Comparison of ENCODE assay signal across 14 cellular contexts in genomic region chr17:45242015-45242414, GRCh38. TPM values are rescaled to one million over a fixed set of nuclear protein-coding genes. Genes with fewer than 3 reads are reported as not detected.
DNase-seq lines count a peak whose midpoint lies in the region; ATAC-seq and TF ChIP-seq lines count a peak whose summit lies in the region.
"Had no signal": no experiment of that assay in that cellular context is flagged by ENCODE, and none has a peak within 500 bp of the region (broad histone marks: within the 10 kb centered on the region; RNA-seq: fewer than 3 reads in every experiment).

No MANE protein-coding gene starts in this region.

- intact Hi-C loops in breast epithelium (cut with DNase I; ENCODE audit: low total_unique reads) (no loop called here), mammary epithelial cell (cut with micrococcal nuclease) (no loop called here), body of pancreas (cut with DNase I) (no loop called here), lower lobe of right lung (cut with DNase I) (no loop called here), mucosa of descending colon (cut with DNase I, micrococcal nuclease) (no loop called here)

- peak overlapping the region; percentile 83 for H3K4me3 Mint-ChIP-seq in type B pancreatic cell
- H3K4me3 Mint-ChIP-seq: activated T-cell treated with anti-CD3 and anti-CD28 coated beads, Interleukin-2, amount 50 U/mL, for 4 hours had no signal

- H3K4me1 Mint-ChIP-seq in type B pancreatic cell (ENCODE audit: unreplicated experiment) = peaks cover 8% of the 10 kb centered on the region

- no peaks in the 10 kb centered on the region for H3K79me2 ChIP-seq in mammary epithelial cell (ENCODE audit: insufficient read depth, low read length)

- peak overlapping the region; percentile 37 to 38 for H3K27ac ChIP-seq in breast epithelium
- H3K27ac ChIP-seq in mammary epithelial cell (ENCODE audit: insufficient read depth, low read depth, low read length) = no peak overlapping the region
- H3K27ac ChIP-seq in body of pancreas = no peak overlapping the region
- no peak overlapping the region for H3K27ac ChIP-seq in lower lobe of right lung

- TF ChIP-seq CTCF in breast epithelium (IDR thresholded peaks at IDR 0.05) = no peak
- no peak for TF ChIP-seq CTCF in mammary epithelial cell (conservative IDR thresholded peaks at IDR 0.05 in 1 of 2, IDR thresholded peaks at IDR 0.05 in 1 of 2; ENCODE audit: extremely low read depth in 1 of 2, insufficient read depth in 1 of 2, low read depth in 1 of 2, low read length in 2 of 2)
- TF ChIP-seq CTCF in body of pancreas (IDR thresholded peaks at IDR 0.05) = no peak
- TF ChIP-seq CTCF in lower lobe of right lung (IDR thresholded peaks at IDR 0.05) = no peak
- TF ChIP-seq CTCF in type B pancreatic cell (conservative IDR thresholded peaks at IDR 0.05) = no peak
- no peak for TF ChIP-seq CTCF in mucosa of descending colon (IDR thresholded peaks at IDR 0.05)

- in situ Hi-C loops in mammary epithelial cell (cut with MboI; ENCODE audit: low sequenced_read_pairs in 2 of 2) = no loop called here

- no peaks in the 10 kb centered on the region for H4K20me1 ChIP-seq in mammary epithelial cell (ENCODE audit: insufficient read depth, low read length)

- TF ChIP-seq POLR2A in breast epithelium (IDR thresholded peaks at IDR 0.05) = no peak
- no peak for TF ChIP-seq POLR2A in body of pancreas (IDR thresholded peaks at IDR 0.05)

- ATAC-seq in body of pancreas = peak; percentile 6
- no peak for ATAC-seq in lower lobe of right lung
- no peak for ATAC-seq in mucosa of descending colon
- ATAC-seq: activated T-cell treated with anti-CD3 and anti-CD28 coated beads, Interleukin-2, amount 50 U/mL, for 4 hours had no signal

- no peaks in the 10 kb centered on the region for H3K9me3 Mint-ChIP-seq in type B pancreatic cell
- H3K9me3 Mint-ChIP-seq: activated T-cell treated with anti-CD3 and anti-CD28 coated beads, Interleukin-2, amount 50 U/mL, for 4 hours had no signal

- H3K36me3 Mint-ChIP-seq in type B pancreatic cell = no peaks in the 10 kb centered on the region

- H3K27ac Mint-ChIP-seq in type B pancreatic cell = peak overlapping the region; percentile 52

- peaks cover 53% of the 10 kb centered on the region for H3K27me3 Mint-ChIP-seq in type B pancreatic cell

- H3K4me3 ChIP-seq in breast epithelium (peak overlapping the region in 2 of 3 donors; percentile 52 to 62), mammary epithelial cell (replicated peaks in 1 of 3; ENCODE audit: insufficient read depth in 1 of 3, low read depth in 2 of 3, low read length in 3 of 3) (no peak overlapping the region), body of pancreas (no peak overlapping the region), lower lobe of right lung (peak overlapping the region; percentile 48), mucosa of descending colon (no peak overlapping the region)

- peaks cover 0 to 4% of the 10 kb centered on the region in 2 donors for H3K4me1 ChIP-seq in breast epithelium
- peaks cover 22% of the 10 kb centered on the region for H3K4me1 ChIP-seq in mammary epithelial cell (ENCODE audit: insufficient read depth, low read length)
- peaks cover 22% of the 10 kb centered on the region for H3K4me1 ChIP-seq in body of pancreas
- H3K4me1 ChIP-seq in lower lobe of right lung = peaks cover 21% of the 10 kb centered on the region
- peaks cover 17% of the 10 kb centered on the region for H3K4me1 ChIP-seq in mucosa of descending colon (ENCODE audit: low read depth)

- WGBS in mammary epithelial cell (ENCODE audit: low coverage, missing lambda C conversion rate) = no CpG with 5 or more reads among the region's 20 CpGs
- WGBS in body of pancreas, 2 donors = 32% methylated on average over 3 of the region's 20 CpGs; no CpG with 5 or more reads in 1 of the 2 donors

- H3K9ac ChIP-seq in mammary epithelial cell (ENCODE audit: insufficient read depth, low read length) = no peak overlapping the region

- CTCF ChIA-PET in mammary epithelial cell (lab: Charles Lee; ENCODE audit: low non-redundant PET) = no interaction called here

- H3K36me3 ChIP-seq in breast epithelium (no peaks in the 10 kb centered on the region), mammary epithelial cell (ENCODE audit: insufficient read depth, low read length) (no peaks in the 10 kb centered on the region), body of pancreas (replicated peaks in 1 of 2; ENCODE audit: insufficient read depth in 1 of 2, low read depth in 2 of 2) (no peaks in the 10 kb centered on the region), lower lobe of right lung (peaks cover 93% of the 10 kb centered on the region), mucosa of descending colon (ENCODE audit: low read depth) (no peaks in the 10 kb centered on the region)

- H3K9me3 ChIP-seq in breast epithelium (no peaks in the 10 kb centered on the region), mammary epithelial cell (replicated peaks; ENCODE audit: insufficient read depth, low read length) (no peaks in the 10 kb centered on the region), body of pancreas (no peaks in the 10 kb centered on the region), lower lobe of right lung (no peaks in the 10 kb centered on the region), mucosa of descending colon (no peaks in the 10 kb centered on the region)

- no peak overlapping the region for H3K4me2 ChIP-seq in mammary epithelial cell (ENCODE audit: insufficient read depth, low read depth, low read length)

- DNase-seq in breast epithelium (ENCODE audit: low spot score in 2 of 2) (no peak), mammary epithelial cell (no peak), body of pancreas (no peak), lower lobe of right lung (no peak), type B pancreatic cell (ENCODE audit: extremely low spot score, unreplicated experiment) (no peak), mucosa of descending colon (no peak), cerebellar nuclear complex (lab: John Stamatoyannopoulos, UW) (no peak)
- DNase-seq in stimulated activated CD4-positive, alpha-beta T cell treated with anti-CD3 and anti-CD28 coated beads, Interleukin-4, amount 100 ng/mL, for 1 hour = no peak
- DNase-seq: activated T-cell treated with anti-CD3 and anti-CD28 coated beads, Interleukin-2, amount 50 U/mL, for 4 hours; foreskin melanocyte; NCI-H2081 treated with DMSO at 0.1 percent for 48 hours had no signal

- dilution Hi-C loops in mammary epithelial cell (cut with HindIII; ENCODE audit: low sequenced_read_pairs) = loop anchor here (10.0 kb wide), 1 partner anchor 177 kb away; the partner anchor contains the start of gene NMT1

- H2AFZ ChIP-seq in mammary epithelial cell (ENCODE audit: low read depth, low read length) = no peak overlapping the region

- BruUV-seq in mammary epithelial cell (replicated peaks; lab: Mats Ljungman, UMichigan) = no TSS peak

- H3K27me3 ChIP-seq in breast epithelium = no peaks in the 10 kb centered on the region
- H3K27me3 ChIP-seq in mammary epithelial cell (ENCODE audit: insufficient read depth, low read length) = no peaks in the 10 kb centered on the region
- H3K27me3 ChIP-seq in body of pancreas = peaks cover 0 to 13% of the 10 kb centered on the region in 2 donors
- H3K27me3 ChIP-seq in lower lobe of right lung (ENCODE audit: low read depth) = no peaks in the 10 kb centered on the region

RNA-seq across cellular contexts. Expression of gene SPATA32, which starts 19.9 kb away (rescaled TPM):
- total RNA-seq in breast epithelium (under 1 TPM in 1 of 3 donors, not detected in 2; 0.44 TPM), mammary epithelial cell (under 1 TPM in 1 of 2 donors, not detected in 1; 0.21 TPM), body of pancreas (1 to 10 TPM in 1 of 2 donors, not detected in 1; 1.0 TPM), lower lobe of right lung (not detected), type B pancreatic cell (ENCODE audit: low replicate concordance) (not detected in 2 replicates), mucosa of descending colon (under 1 TPM in 2 of 3 donors, not detected in 1; 0.19 to 0.22 TPM)
- not detected for polyA plus RNA-seq in mammary epithelial cell
- polyA minus RNA-seq in mammary epithelial cell = not detected
- total RNA-seq: aorta, MCF 10A, urinary bladder had no signal
- polyA plus RNA-seq: aorta, urinary bladder had no signal

RNA-seq across cellular contexts. Expression of gene FMNL1, which starts 20.3 kb away (rescaled TPM):
- 10 to 100 TPM in 2 of 3 donors, 1 to 10 TPM in 1; 9.2 to 31.2 (median 10.8) TPM for total RNA-seq in breast epithelium
- 1 to 10 TPM; 1.5 to 3.5 TPM for total RNA-seq in mammary epithelial cell
- polyA plus RNA-seq in mammary epithelial cell = 2.0 TPM
- 8.4 TPM for polyA minus RNA-seq in mammary epithelial cell
- total RNA-seq in body of pancreas = 1 to 10 TPM; 4.0 to 5.2 TPM
- total RNA-seq in lower lobe of right lung = 87.0 TPM
- total RNA-seq in type B pancreatic cell (ENCODE audit: low replicate concordance) = 1.9 and 6.0 TPM in 2 replicates
- total RNA-seq in mucosa of descending colon = 10 to 100 TPM in 2 of 3 donors, 1 to 10 TPM in 1; 7.4 to 18.1 (median 17.3) TPM

Comparison
In these comparisons a context has a peak if more than half of its experiments do, and no peak if none do; other contexts are left out.
1. H3K27ac ChIP-seq: peak in breast epithelium (2 of 2); none in mammary epithelial cell (single experiment), body of pancreas (0 of 4) and lower lobe of right lung (single experiment).
2. H3K4me3 ChIP-seq: peak in breast epithelium (2 of 3) and lower lobe of right lung (single experiment); none in mammary epithelial cell (0 of 3), body of pancreas (0 of 2) and mucosa of descending colon (single experiment).